In the genomic region with DNA sequence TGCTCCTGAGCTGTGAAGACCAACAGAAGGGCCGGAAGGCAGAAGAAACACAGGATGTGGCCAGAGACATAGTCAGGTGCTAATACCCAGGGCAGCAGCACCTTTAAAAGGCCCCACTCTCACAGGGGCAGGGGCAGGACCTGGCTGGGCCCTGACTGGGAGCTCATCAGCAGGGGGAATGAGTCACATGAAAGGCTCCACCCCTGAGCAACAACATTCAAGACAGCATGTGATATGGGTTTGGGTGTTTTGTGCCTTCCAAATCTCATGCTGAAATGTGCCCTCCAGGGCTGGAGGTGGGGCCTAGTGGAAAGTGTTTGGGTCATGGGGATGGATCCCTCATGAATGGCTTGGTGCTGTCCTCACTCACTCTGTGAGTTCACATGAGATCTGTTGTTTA, we compare ENCODE assay signal across 22 cellular contexts.
A peak's percentile ranks its signal among the peaks of the same experiment; 100 is the strongest.
DNase-seq lines count a peak whose midpoint lies in the region; ATAC-seq and TF ChIP-seq lines count a peak whose summit lies in the region.
"Had no signal": no experiment of that assay in that cellular context is flagged by ENCODE, and none has a peak within 500 bp of the region (broad histone marks: within the 10 kb centered on the region; RNA-seq: fewer than 3 reads in every experiment).

No MANE protein-coding gene starts in this region.

- intact Hi-C loops in activated naive CD4-positive, alpha-beta T cell treated with anti-CD3 and anti-CD28 coated beads for 36 hours (cut with micrococcal nuclease) = loop anchor here (5.0 kb wide), 1 partner anchor 545 kb away; no protein-coding TSS in a partner anchor

- CTCF ChIA-PET in activated naive CD4-positive, alpha-beta T cell treated with anti-CD3 and anti-CD28 coated beads for 36 hours (lab: Charles Lee) = no interaction called here

- no peak overlapping the region for H3K27ac ChIP-seq in foreskin keratinocyte
- H3K27ac ChIP-seq: psoas muscle, testis had no signal

- no peak for TF ChIP-seq CTCF in foreskin keratinocyte (conservative IDR thresholded peaks at IDR 0.05)

- H3K4me1 ChIP-seq in foreskin keratinocyte = no peaks in the 10 kb centered on the region
- H3K4me1 ChIP-seq: psoas muscle had no signal

- H3K27me3 ChIP-seq in foreskin keratinocyte = no peaks in the 10 kb centered on the region
- H3K27me3 ChIP-seq: testis had no signal

- no peak overlapping the region for H3K4me3 Mint-ChIP-seq in activated naive CD4-positive, alpha-beta T cell treated with anti-CD3 and anti-CD28 coated beads for 36 hours
- no peak overlapping the region for H3K4me3 Mint-ChIP-seq in stimulated activated naive CD8-positive, alpha-beta T cell treated with anti-CD3 and anti-CD28 coated beads, Interleukin-15, Interleukin-2, amounts not matched to agents 100 ng/mL and 50 ng/mL, for 24 hours
- H3K4me3 Mint-ChIP-seq: CD4-positive, alpha-beta memory T cell; mesothelial cell of epicardium; neural crest cell; T-cell had no signal

- no peaks in the 10 kb centered on the region for H3K27me3 Mint-ChIP-seq in activated naive CD4-positive, alpha-beta T cell treated with anti-CD3 and anti-CD28 coated beads for 36 hours (ENCODE audit: low read depth)
- H3K27me3 Mint-ChIP-seq in stimulated activated naive CD8-positive, alpha-beta T cell treated with anti-CD3 and anti-CD28 coated beads, Interleukin-15, Interleukin-2, amounts not matched to agents 100 ng/mL and 50 ng/mL, for 24 hours = peaks cover 2% of the 10 kb centered on the region

- ATAC-seq in foreskin keratinocyte (peak; percentile 54), HG03196 (IDR thresholded peaks at IDR 0.05; ENCODE audit: unreplicated experiment) (no peak), HG02798 (IDR thresholded peaks at IDR 0.05; ENCODE audit: poor library complexity, unreplicated experiment) (no peak)
- ATAC-seq: esophagus mucosa, psoas muscle had no signal

- H3K9me3 Mint-ChIP-seq in activated naive CD4-positive, alpha-beta T cell treated with anti-CD3 and anti-CD28 coated beads for 36 hours = peaks cover 8% of the 10 kb centered on the region
- H3K9me3 Mint-ChIP-seq in stimulated activated naive CD8-positive, alpha-beta T cell treated with anti-CD3 and anti-CD28 coated beads, Interleukin-15, Interleukin-2, amounts not matched to agents 100 ng/mL and 50 ng/mL, for 24 hours = peaks cover 10% of the 10 kb centered on the region
- H3K9me3 Mint-ChIP-seq: T-cell had no signal

- H3K36me3 Mint-ChIP-seq in activated naive CD4-positive, alpha-beta T cell treated with anti-CD3 and anti-CD28 coated beads for 36 hours (ENCODE audit: low read depth) = no peaks in the 10 kb centered on the region
- no peaks in the 10 kb centered on the region for H3K36me3 Mint-ChIP-seq in stimulated activated naive CD8-positive, alpha-beta T cell treated with anti-CD3 and anti-CD28 coated beads, Interleukin-15, Interleukin-2, amounts not matched to agents 100 ng/mL and 50 ng/mL, for 24 hours (ENCODE audit: low read depth)
- H3K36me3 Mint-ChIP-seq: CD4-positive, alpha-beta memory T cell; T-cell had no signal

- peak; percentile 41 for DNase-seq in activated naive CD4-positive, alpha-beta T cell treated with anti-CD3 and anti-CD28 coated beads for 36 hours
- DNase-seq in activated naive CD4-positive, alpha-beta T cell treated with Interleukin-2 at 50 U/mL for 16 hours = no peak
- DNase-seq in OCI-M1 (lab: John Stamatoyannopoulos, UW) (peak; percentile 3), foreskin keratinocyte (peak in 1 of 2 donors; percentile 13)
- DNase-seq: activated effector memory CD4-positive, alpha-beta T cell treated with anti-CD3 and anti-CD28 coated beads, Interleukin-2, amount 50 U/mL, for 16 hours; anterior cingulate cortex; CD4-positive, alpha-beta memory T cell; DMS79; KBM-7; NCI-H1092; NCI-H2029 treated with DMSO at 0.1 percent for 48 hours; NCI-H510A; psoas muscle; Right ventricle myocardium superior; T-cell; testis had no signal

- H3K4me1 Mint-ChIP-seq in activated naive CD4-positive, alpha-beta T cell treated with anti-CD3 and anti-CD28 coated beads for 36 hours (ENCODE audit: low read depth) = peaks cover 8% of the 10 kb centered on the region
- peaks cover 32% of the 10 kb centered on the region for H3K4me1 Mint-ChIP-seq in stimulated activated naive CD8-positive, alpha-beta T cell treated with anti-CD3 and anti-CD28 coated beads, Interleukin-15, Interleukin-2, amounts not matched to agents 100 ng/mL and 50 ng/mL, for 24 hours (ENCODE audit: low read depth)

- no peak overlapping the region for H3K27ac Mint-ChIP-seq in activated naive CD4-positive, alpha-beta T cell treated with anti-CD3 and anti-CD28 coated beads for 36 hours
- peak overlapping the region; percentile 38 for H3K27ac Mint-ChIP-seq in stimulated activated naive CD8-positive, alpha-beta T cell treated with anti-CD3 and anti-CD28 coated beads, Interleukin-15, Interleukin-2, amounts not matched to agents 100 ng/mL and 50 ng/mL, for 24 hours
- H3K27ac Mint-ChIP-seq: mesothelial cell of epicardium had no signal
